Comparison of ENCODE assay signal across 35 cellular contexts in genomic region chr7:94781236-94781635, GRCh38.
"Had no signal": no experiment of that assay in that cellular context is flagged by ENCODE, and none has a peak within 500 bp of the region (broad histone marks: within the 10 kb centered on the region; RNA-seq: fewer than 3 reads in every experiment).

No MANE protein-coding gene starts in this region.

- H3K36me3 Mint-ChIP-seq: activated naive CD4-positive, alpha-beta T cell treated with anti-CD3 and anti-CD28 coated beads, Interleukin-2, amount 50 U/mL, for 24 hours; activated naive CD8-positive, alpha-beta T cell treated with anti-CD3 and anti-CD28 coated beads for 36 hours had no signal

- DNase-seq: activated B cell treated with CpG ODN at 0.5 μM for 24 hours; activated CD4-positive, alpha-beta T cell treated with anti-CD3 and anti-CD28 coated beads for 48 hours; activated CD4-positive, alpha-beta T cell treated with anti-CD3 and anti-CD28 coated beads, Interleukin-2, amount 50 U/mL, for 1 hour; activated CD4-positive, alpha-beta T cell treated with anti-CD3 and anti-CD28 coated beads, Interleukin-2, amount 50 U/mL, for 48 hours; activated CD8-positive, alpha-beta memory T cell treated with anti-CD3 and anti-CD28 coated beads for 24 hours; activated CD8-positive, alpha-beta T cell treated with anti-CD3 and anti-CD28 coated beads for 36 hours; activated effector memory CD4-positive, alpha-beta T cell treated with anti-CD3 and anti-CD28 coated beads, Interleukin-2, amount 50 U/mL, for 16 hours; activated naive CD4-positive, alpha-beta T cell treated with anti-CD3 and anti-CD28 coated beads for 36 hours; activated naive CD8-positive, alpha-beta T cell treated with anti-CD3 and anti-CD28 coated beads for 36 hours; activated naive CD8-positive, alpha-beta T cell treated with anti-CD3 and anti-CD28 coated beads, Interleukin-2, amount 50 U/mL, for 24 hours; activated T-cell treated with anti-CD3 and anti-CD28 coated beads, Interleukin-2, amount 50 U/mL, for 1 hour; activated T-cell treated with anti-CD3 and anti-CD28 coated beads, Interleukin-2, amount 50 U/mL, for 48 hours; adrenal gland; amygdala; aorta; body of pancreas; caudate nucleus; cortex of kidney; dermis blood vessel endothelial cell; effector CD4-positive, alpha-beta T cell; effector memory CD8-positive, alpha-beta T cell; erythroblast; foreskin keratinocyte; gastrocnemius medialis; T-helper 1 cell; T-helper 17 cell; T1000; WERI-Rb-1 had no signal

- H3K4me3 Mint-ChIP-seq: activated B cell treated with CpG ODN at 0.5 μM for 24 hours; activated CD8-positive, alpha-beta T cell treated with anti-CD3 and anti-CD28 coated beads for 36 hours; activated naive CD4-positive, alpha-beta T cell treated with anti-CD3 and anti-CD28 coated beads for 36 hours; activated naive CD4-positive, alpha-beta T cell treated with anti-CD3 and anti-CD28 coated beads, Interleukin-2, amount 50 U/mL, for 24 hours; activated naive CD8-positive, alpha-beta T cell treated with anti-CD3 and anti-CD28 coated beads for 36 hours; activated naive CD8-positive, alpha-beta T cell treated with anti-CD3 and anti-CD28 coated beads, Interleukin-2, amount 50 U/mL, for 24 hours; activated T-helper 1 cell treated with anti-CD3 and anti-CD28 coated beads, Interleukin-12 subunit alpha, Interleukin-12 subunit beta, Interleukin-2, Interleukin-4 antibody, amounts not matched to agents 30 ng/mL and 10 ng/mL and 1 ng/mL, durations not matched to agents 14 hours and 24 hours and 36 hours; effector memory CD8-positive, alpha-beta T cell; T-helper 17 cell; T-helper 2 cell treated with Interferon-gamma antibody and Interleukin-4, amounts not matched to agents 5 μg/mL and 100 μg/mL, for 36 hours had no signal

- H3K27me3 ChIP-seq: adrenal gland, body of pancreas, esophagus muscularis mucosa, foreskin keratinocyte, gastrocnemius medialis had no signal

- H3K36me3 ChIP-seq: adrenal gland, esophagus muscularis mucosa, gastrocnemius medialis, WERI-Rb-1 had no signal

- H3K9me3 ChIP-seq: adrenal gland, body of pancreas, gastrocnemius medialis had no signal

- H3K4me1 Mint-ChIP-seq: activated B cell treated with CpG ODN at 0.5 μM for 24 hours; activated naive CD4-positive, alpha-beta T cell treated with anti-CD3 and anti-CD28 coated beads, Interleukin-2, amount 50 U/mL, for 24 hours; activated naive CD8-positive, alpha-beta T cell treated with anti-CD3 and anti-CD28 coated beads for 36 hours; activated naive CD8-positive, alpha-beta T cell treated with anti-CD3 and anti-CD28 coated beads, Interleukin-2, amount 50 U/mL, for 24 hours; T-helper 17 cell had no signal

- H3K27ac Mint-ChIP-seq: activated B cell treated with CpG ODN at 0.5 μM for 24 hours; activated CD8-positive, alpha-beta T cell treated with anti-CD3 and anti-CD28 coated beads for 36 hours; activated naive CD4-positive, alpha-beta T cell treated with anti-CD3 and anti-CD28 coated beads for 36 hours; activated naive CD4-positive, alpha-beta T cell treated with anti-CD3 and anti-CD28 coated beads, Interleukin-2, amount 50 U/mL, for 24 hours; activated naive CD8-positive, alpha-beta T cell treated with anti-CD3 and anti-CD28 coated beads for 36 hours; activated naive CD8-positive, alpha-beta T cell treated with anti-CD3 and anti-CD28 coated beads, Interleukin-2, amount 50 U/mL, for 24 hours; activated T-helper 1 cell treated with anti-CD3 and anti-CD28 coated beads, Interleukin-12 subunit alpha, Interleukin-12 subunit beta, Interleukin-2, Interleukin-4 antibody, amounts not matched to agents 30 ng/mL and 10 ng/mL and 1 ng/mL, durations not matched to agents 14 hours and 24 hours and 36 hours; activated T-helper 2 cell treated with anti-CD3 and anti-CD28 coated beads, Interferon-gamma antibody, Interleukin-2, Interleukin-4, amounts not matched to agents 10 μg/mL and 5 μg/mL and 100 μg/mL, durations not matched to agents 14 hours and 24 hours and 36 hours; effector memory CD8-positive, alpha-beta T cell; T-helper 17 cell; T-helper 2 cell treated with Interferon-gamma antibody and Interleukin-4, amounts not matched to agents 5 μg/mL and 100 μg/mL, for 36 hours had no signal

- H3K27ac ChIP-seq: adrenal gland, body of pancreas, esophagus muscularis mucosa, foreskin keratinocyte, gastrocnemius medialis, WERI-Rb-1 had no signal

- H3K4me3 ChIP-seq: adrenal gland, body of pancreas, esophagus muscularis mucosa, gastrocnemius medialis had no signal

- H3K4me1 ChIP-seq: adrenal gland, body of pancreas, esophagus muscularis mucosa, foreskin keratinocyte, gastrocnemius medialis had no signal

- H3K27me3 Mint-ChIP-seq: activated B cell treated with CpG ODN at 0.5 μM for 24 hours; activated CD8-positive, alpha-beta T cell treated with anti-CD3 and anti-CD28 coated beads for 36 hours; activated naive CD8-positive, alpha-beta T cell treated with anti-CD3 and anti-CD28 coated beads for 36 hours; activated naive CD8-positive, alpha-beta T cell treated with anti-CD3 and anti-CD28 coated beads, Interleukin-2, amount 50 U/mL, for 24 hours; effector memory CD8-positive, alpha-beta T cell; T-helper 17 cell had no signal

- ATAC-seq: activated CD4-positive, CD25-positive, alpha-beta regulatory T cell treated with anti-CD3 and anti-CD28 coated beads, Interleukin-2, amount 50 U/mL, for 24 hours; activated CD8-positive, alpha-beta T cell treated with anti-CD3 and anti-CD28 coated beads for 36 hours; activated naive CD8-positive, alpha-beta T cell treated with anti-CD3 and anti-CD28 coated beads, Interleukin-2, amount 50 U/mL, for 24 hours; body of pancreas; effector memory CD8-positive, alpha-beta T cell; foreskin keratinocyte; gastrocnemius medialis; T-helper 17 cell had no signal

- H3K9me3 Mint-ChIP-seq: activated CD8-positive, alpha-beta T cell treated with anti-CD3 and anti-CD28 coated beads for 36 hours; activated T-helper 1 cell treated with anti-CD3 and anti-CD28 coated beads, Interleukin-12 subunit alpha, Interleukin-12 subunit beta, Interleukin-2, Interleukin-4 antibody, amounts not matched to agents 30 ng/mL and 10 ng/mL and 1 ng/mL, durations not matched to agents 14 hours and 24 hours and 36 hours; T-helper 2 cell treated with Interferon-gamma antibody and Interleukin-4, amounts not matched to agents 5 μg/mL and 100 μg/mL, for 36 hours had no signal

- FAIRE-seq: colon had no signal
